8 cellular contexts compared by ENCODE assay signal in the genomic region with DNA sequence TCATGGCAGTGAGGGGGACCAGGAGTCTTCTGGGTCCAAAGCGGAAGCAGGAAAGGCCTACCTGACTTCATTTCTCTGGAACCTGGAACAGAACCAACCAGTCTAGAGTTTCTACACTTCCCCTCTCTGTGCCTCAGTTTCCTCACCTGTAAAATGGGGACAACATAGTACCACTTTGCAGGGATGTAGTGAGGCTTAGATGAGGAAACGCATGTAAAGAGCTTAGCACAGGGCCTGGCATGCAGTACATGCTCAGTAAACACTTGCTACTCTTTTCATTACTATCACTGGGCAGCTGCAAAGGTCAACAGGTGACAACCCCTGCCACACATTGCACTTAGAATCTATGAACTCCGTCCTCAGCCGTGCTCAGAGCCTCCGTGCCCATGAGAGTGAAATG. TPM values are rescaled to one million over a fixed set of nuclear protein-coding genes. Genes with fewer than 3 reads are reported as not detected.
"Had no signal": no experiment of that assay in that cellular context is flagged by ENCODE, and none has a peak within 500 bp of the region (broad histone marks: within the 10 kb centered on the region; RNA-seq: fewer than 3 reads in every experiment).

No MANE protein-coding gene starts in this region.

- DNase-seq: GM23248, GOT3, H9, HCEC 1CT, HFFc6, KG1 had no signal

- H2AFZ ChIP-seq: GM23248 had no signal

- H3K27ac ChIP-seq: GM23248, HL-60 had no signal

- H3K9ac ChIP-seq: GM23248 had no signal

- H3K4me3 ChIP-seq: GM23248 had no signal

RNA-seq across cellular contexts. Expression of gene MYO15A, which starts 24.2 kb away (rescaled TPM):
- total RNA-seq: HT1080 had no signal
